ENCODE assay signal across 14 cellular contexts in genomic region chr2:105924932-105925331, GRCh38.
DNase-seq lines count a peak whose midpoint lies in the region; ATAC-seq lines count a peak whose summit lies in the region.
"Had no signal": no experiment of that assay in that cellular context is flagged by ENCODE, and none has a peak within 500 bp of the region (broad histone marks: within the 10 kb centered on the region; RNA-seq: fewer than 3 reads in every experiment).

No MANE protein-coding gene starts in this region.

- no peak for ATAC-seq in activated naive CD8-positive, alpha-beta T cell treated with anti-CD3 and anti-CD28 coated beads, Interleukin-2, amount 50 U/mL, for 24 hours
- peak; percentile 76 for ATAC-seq in left colon
- no peak for ATAC-seq in stimulated activated effector memory CD8-positive, alpha-beta T cell treated with anti-CD3 and anti-CD28 coated beads, Interleukin-12 subunit alpha, Interleukin-12 subunit beta, amount 100 ng/mL, for 72 hours
- ATAC-seq in GM21529 (IDR thresholded peaks at IDR 0.05; ENCODE audit: unreplicated experiment): no peak
- no peak for ATAC-seq in HG02970 (IDR thresholded peaks at IDR 0.05; ENCODE audit: low FRiP score, unreplicated experiment)
- ATAC-seq: HCT116 had no signal

- H3K27me3 Mint-ChIP-seq in activated naive CD8-positive, alpha-beta T cell: no peaks in the 10 kb centered on the region
- no peaks in the 10 kb centered on the region for H3K27me3 Mint-ChIP-seq in activated naive CD8-positive, alpha-beta T cell treated with anti-CD3 and anti-CD28 coated beads, Interleukin-2, amount 50 U/mL, for 24 hours
- no peaks in the 10 kb centered on the region for H3K27me3 Mint-ChIP-seq in CD8-positive, alpha-beta memory T cell

- no peak overlapping the region for H3K27ac ChIP-seq in CD8-positive, alpha-beta memory T cell (ENCODE audit: low read depth, low read length)
- H3K27ac ChIP-seq: BLaER1 treated with 17β-estradiol and CSF1 and Interleukin-3, amounts not matched to agents 10 nM and 100 nM; GM23248 had no signal

- no peak overlapping the region for H3K4me3 Mint-ChIP-seq in activated naive CD8-positive, alpha-beta T cell
- H3K4me3 Mint-ChIP-seq in activated naive CD8-positive, alpha-beta T cell treated with anti-CD3 and anti-CD28 coated beads, Interleukin-2, amount 50 U/mL, for 24 hours: no peak overlapping the region
- no peak overlapping the region for H3K4me3 Mint-ChIP-seq in CD8-positive, alpha-beta memory T cell
- no peak overlapping the region for H3K4me3 Mint-ChIP-seq in stimulated activated effector memory CD8-positive, alpha-beta T cell treated with anti-CD3 and anti-CD28 coated beads, Interleukin-12 subunit alpha, Interleukin-12 subunit beta, amount 100 ng/mL, for 72 hours

- intact Hi-C loops in left colon (cut with DNase I, micrococcal nuclease): no loop called here

- POLR2A ChIA-PET in CD8-positive, alpha-beta memory T cell (lab: Charles Lee): no interaction called here

- H3K27me3 ChIP-seq in CD8-positive, alpha-beta memory T cell (ENCODE audit: insufficient read depth, low read length, poor library complexity, severe bottlenecking): no peaks in the 10 kb centered on the region
- H3K27me3 ChIP-seq: BLaER1 treated with 17β-estradiol and CSF1 and Interleukin-3, amounts not matched to agents 10 nM and 100 nM had no signal

- H3K9me3 ChIP-seq in CD8-positive, alpha-beta memory T cell (ENCODE audit: low read length): no peaks in the 10 kb centered on the region

- H3K36me3 ChIP-seq in CD8-positive, alpha-beta memory T cell (ENCODE audit: insufficient read depth, low read length): no peaks in the 10 kb centered on the region
- H3K36me3 ChIP-seq: BLaER1 treated with 17β-estradiol and CSF1 and Interleukin-3, amounts not matched to agents 10 nM and 100 nM had no signal

- no peak overlapping the region for H3K4me3 ChIP-seq in CD8-positive, alpha-beta memory T cell (ENCODE audit: low read length)
- H3K4me3 ChIP-seq: BLaER1 treated with 17β-estradiol and CSF1 and Interleukin-3, amounts not matched to agents 10 nM and 100 nM; GM23248 had no signal

- CTCF ChIA-PET in CD8-positive, alpha-beta memory T cell (lab: Charles Lee): interaction anchor here (1.6 kb wide), 1 partner anchor 127 kb away, joined by 3 read pairs; no protein-coding TSS in a partner anchor

- peaks cover 75% of the 10 kb centered on the region for H3K4me1 Mint-ChIP-seq in activated naive CD8-positive, alpha-beta T cell (ENCODE audit: low read depth)
- H3K4me1 Mint-ChIP-seq in activated naive CD8-positive, alpha-beta T cell treated with anti-CD3 and anti-CD28 coated beads, Interleukin-2, amount 50 U/mL, for 24 hours: peaks cover 49% of the 10 kb centered on the region
- H3K4me1 Mint-ChIP-seq in CD8-positive, alpha-beta memory T cell: peaks cover 53 to 67% (median 67%) of the 10 kb centered on the region in 3 donors
- peaks cover 39% of the 10 kb centered on the region for H3K4me1 Mint-ChIP-seq in stimulated activated effector memory CD8-positive, alpha-beta T cell treated with anti-CD3 and anti-CD28 coated beads, Interleukin-12 subunit alpha, Interleukin-12 subunit beta, amount 100 ng/mL, for 72 hours

- H3K36me3 Mint-ChIP-seq in activated naive CD8-positive, alpha-beta T cell: peaks cover 9% of the 10 kb centered on the region
- H3K36me3 Mint-ChIP-seq in activated naive CD8-positive, alpha-beta T cell treated with anti-CD3 and anti-CD28 coated beads, Interleukin-2, amount 50 U/mL, for 24 hours (ENCODE audit: low read depth): peaks cover 10% of the 10 kb centered on the region
- peaks cover 0 to 7% (median 0%) of the 10 kb centered on the region in 3 donors for H3K36me3 Mint-ChIP-seq in CD8-positive, alpha-beta memory T cell
- no peaks in the 10 kb centered on the region for H3K36me3 Mint-ChIP-seq in stimulated activated effector memory CD8-positive, alpha-beta T cell treated with anti-CD3 and anti-CD28 coated beads, Interleukin-12 subunit alpha, Interleukin-12 subunit beta, amount 100 ng/mL, for 72 hours

- H3K27ac Mint-ChIP-seq in activated naive CD8-positive, alpha-beta T cell: peak overlapping the region; percentile 30
- no peak overlapping the region for H3K27ac Mint-ChIP-seq in activated naive CD8-positive, alpha-beta T cell treated with anti-CD3 and anti-CD28 coated beads, Interleukin-2, amount 50 U/mL, for 24 hours
- H3K27ac Mint-ChIP-seq in CD8-positive, alpha-beta memory T cell: peak overlapping the region in 5 of 8 donors; percentile 1 to 36 (median 13)
- peak overlapping the region; percentile 4 for H3K27ac Mint-ChIP-seq in stimulated activated effector memory CD8-positive, alpha-beta T cell treated with anti-CD3 and anti-CD28 coated beads, Interleukin-12 subunit alpha, Interleukin-12 subunit beta, amount 100 ng/mL, for 72 hours

- no peak for DNase-seq in activated naive CD8-positive, alpha-beta T cell treated with anti-CD3 and anti-CD28 coated beads, Interleukin-2, amount 50 U/mL, for 24 hours
- DNase-seq in CD8-positive, alpha-beta memory T cell: no peak
- DNase-seq in left colon (no peak), NCI-H774 (lab: John Stamatoyannopoulos, UW) (no peak)
- no peak for DNase-seq in stimulated activated effector memory CD8-positive, alpha-beta T cell treated with anti-CD3 and anti-CD28 coated beads, Interleukin-12 subunit alpha, Interleukin-12 subunit beta, amount 100 ng/mL, for 72 hours (ENCODE audit: low spot score in 2 of 2)
- DNase-seq: ACHN, Calu3, DMS 273 treated with DMSO at 0.1 percent for 48 hours, GM23248 had no signal

- H3K9me3 Mint-ChIP-seq in activated naive CD8-positive, alpha-beta T cell (ENCODE audit: low read depth): peaks cover 3% of the 10 kb centered on the region
- peaks cover 17% of the 10 kb centered on the region for H3K9me3 Mint-ChIP-seq in activated naive CD8-positive, alpha-beta T cell treated with anti-CD3 and anti-CD28 coated beads, Interleukin-2, amount 50 U/mL, for 24 hours
- H3K9me3 Mint-ChIP-seq in CD8-positive, alpha-beta memory T cell: peaks cover 0 to 8% (median 1%) of the 10 kb centered on the region in 5 donors
- H3K9me3 Mint-ChIP-seq in stimulated activated effector memory CD8-positive, alpha-beta T cell treated with anti-CD3 and anti-CD28 coated beads, Interleukin-12 subunit alpha, Interleukin-12 subunit beta, amount 100 ng/mL, for 72 hours: peaks cover 3% of the 10 kb centered on the region

- peaks cover 48% of the 10 kb centered on the region for H3K4me1 ChIP-seq in CD8-positive, alpha-beta memory T cell (ENCODE audit: insufficient read depth, low read length)
- H3K4me1 ChIP-seq: BLaER1 treated with 17β-estradiol and CSF1 and Interleukin-3, amounts not matched to agents 10 nM and 100 nM had no signal
